In genomic region chr16:84367750-84368320, GRCh38 we compare ENCODE assay signal across 13 cellular contexts. TPM values are rescaled to one million over a fixed set of nuclear protein-coding genes. Genes with fewer than 3 reads are reported as not detected.
DNase-seq lines count a peak whose midpoint lies in the region; ATAC-seq, FAIRE-seq and TF ChIP-seq lines count a peak whose summit lies in the region.
"Had no signal": no experiment of that assay in that cellular context is flagged by ENCODE, and none has a peak within 500 bp of the region (broad histone marks: within the 10 kb centered on the region; RNA-seq: fewer than 3 reads in every experiment).

No MANE protein-coding gene starts in this region.

- H3K9me3 Mint-ChIP-seq in MCF 10A (ENCODE audit: unreplicated experiment) = no peaks in the 10 kb centered on the region

- POLR2A ChIA-PET in MCF 10A (lab: Yijun Ruan, JAX) = interaction anchor here (1.2 to 1.6 kb wide), 2 partner anchors 10 kb away, joined by 4 to 7 read pairs; no protein-coding TSS in a partner anchor

- 37 to 44% methylated on average over 22 to 26 of the region's 27 CpGs for WGBS in mesodermal cell (ENCODE audit: insufficient coverage in 2 of 2), 2 experiments

- H3K4me3 ChIP-seq in bronchial epithelial cell (ENCODE audit: low read depth, low read length) (peak overlapping the region; percentile 86), mesodermal cell (ENCODE audit: extremely low read depth, insufficient read depth, low read length, poor library complexity, severe bottlenecking) (peak overlapping the region; percentile 27), upper lobe of right lung (peak overlapping the region; percentile 49)

- no peaks in the 10 kb centered on the region for H3K36me3 ChIP-seq in bronchial epithelial cell (ENCODE audit: control insufficient read depth, insufficient read depth, low read length)
- H3K36me3 ChIP-seq in mesodermal cell (ENCODE audit: control insufficient read depth, insufficient read depth, low read length) = no peaks in the 10 kb centered on the region
- H3K36me3 ChIP-seq in upper lobe of right lung = no peaks in the 10 kb centered on the region

- H3K27me3 ChIP-seq in bronchial epithelial cell (ENCODE audit: control insufficient read depth, insufficient read depth, low read length) (peaks cover 2% of the 10 kb centered on the region), upper lobe of right lung (peaks cover 34% of the 10 kb centered on the region)

- no peak overlapping the region for H3K27ac Mint-ChIP-seq in MCF 10A (ENCODE audit: low read depth, unreplicated experiment)

- intact Hi-C loops in MCF 10A (cut with micrococcal nuclease) (no loop called here), upper lobe of right lung (cut with DNase I) (no loop called here)

- H3K36me3 Mint-ChIP-seq in MCF 10A (ENCODE audit: insufficient read depth, unreplicated experiment) = no peaks in the 10 kb centered on the region

- CTCF ChIA-PET in MCF 10A (lab: Yijun Ruan, JAX) = interaction anchor here (0.7 to 0.8 kb wide), 2 partner anchors 9 to 52 kb away, joined by 4 to 5 read pairs; no protein-coding TSS in a partner anchor

- H3K4me1 ChIP-seq in mesodermal cell (ENCODE audit: control insufficient read depth, insufficient read depth, low read length, poor library complexity, severe bottlenecking) (peaks cover 6% of the 10 kb centered on the region), upper lobe of right lung (no peaks in the 10 kb centered on the region)

- ATAC-seq in upper lobe of right lung (peak; percentile 65), HG03097 (IDR thresholded peaks at IDR 0.05; ENCODE audit: low FRiP score, unreplicated experiment) (no peak)

- H3K9me3 ChIP-seq in mesodermal cell (ENCODE audit: control insufficient read depth, low read length) = no peaks in the 10 kb centered on the region
- H3K9me3 ChIP-seq in upper lobe of right lung = no peaks in the 10 kb centered on the region

- no peaks in the 10 kb centered on the region for H3K4me1 Mint-ChIP-seq in MCF 10A (ENCODE audit: insufficient read depth, unreplicated experiment)

- no peak for FAIRE-seq in bronchial epithelial cell (lab: Jason Lieb, UNC)
- FAIRE-seq: H54, RCC 7860, TTC549 had no signal

- no peak overlapping the region for H3K4me3 Mint-ChIP-seq in MCF 10A (ENCODE audit: unreplicated experiment)

- peaks cover 44% of the 10 kb centered on the region for H3K27me3 Mint-ChIP-seq in MCF 10A (ENCODE audit: insufficient read depth, unreplicated experiment)

- no peak overlapping the region for H3K27ac ChIP-seq in mesodermal cell (ENCODE audit: low read depth, low read length, severe bottlenecking)
- peak overlapping the region; percentile 33 for H3K27ac ChIP-seq in upper lobe of right lung

- in situ Hi-C loops in T47D (cut with HindIII; ENCODE audit: low pct_unique_long_range_greater_than_20kb, low sequenced_read_pairs) = no loop called here

- BruUV-seq in MCF 10A (replicated peaks; lab: Mats Ljungman, UMichigan) = no TSS peak

- DNase-seq in T47D (ENCODE audit: low read depth in 1 of 2, low spot score in 1 of 2) = peak; percentile 57 to 73
- DNase-seq in MCF 10A (ENCODE audit: unreplicated experiment) = no peak
- DNase-seq in bronchial epithelial cell (ENCODE audit: low read depth) = no peak
- DNase-seq in upper lobe of right lung = peak; percentile 78
- no peak for DNase-seq in central memory CD4-positive, alpha-beta T cell
- DNase-seq in T-helper 2 cell = no peak
- DNase-seq: activated T-cell treated with anti-CD3 and anti-CD28 coated beads, Interleukin-2, amount 50 U/mL, for 48 hours had no signal

- TF ChIP-seq CTCF in MCF 10A (IDR thresholded peaks at IDR 0.05; ENCODE audit: unreplicated experiment) (no peak), bronchial epithelial cell (IDR thresholded peaks at IDR 0.05; ENCODE audit: insufficient read depth, low read length, severe bottlenecking) (no peak), upper lobe of right lung (IDR thresholded peaks at IDR 0.05) (no peak)

RNA-seq across cellular contexts. Expression of gene ATP2C2, which starts 0.5 kb away (rescaled TPM):
- total RNA-seq in MCF 10A (2022) (not detected in 2 replicates), bronchial epithelial cell (32.1 and 204 TPM in 2 replicates), upper lobe of right lung (48.9 TPM)
- polyA plus RNA-seq in mesodermal cell (2013, experiment 1 of 2) = not detected
- polyA plus RNA-seq in mesodermal cell (2013, experiment 2 of 2) = not detected
- total RNA-seq: skeletal muscle tissue had no signal

Comparison
In these comparisons a context has a peak if more than half of its experiments do, and no peak if none do; other contexts are left out.
1. DNase-seq: peak in T47D (2 of 2) and upper lobe of right lung (single experiment); none in MCF 10A (single experiment), bronchial epithelial cell (single experiment), central memory CD4-positive, alpha-beta T cell (single experiment) and T-helper 2 cell (0 of 5).
2. H3K4me3 ChIP-seq: peak in every context shown above with its lines; median percentile 86 in bronchial epithelial cell; 49 in upper lobe of right lung; 27 in mesodermal cell.
3. RNA of gene ATP2C2, which starts 0.5 kb away (total RNA-seq): 48.9 TPM in upper lobe of right lung (single experiment) and 32.1 to 204 TPM in bronchial epithelial cell; not detected in MCF 10A; every median in the first group is over 10 times any median in the second.